In genomic region chr10:6461961-6462360, GRCh38 we compare ENCODE assay signal across 28 cellular contexts.
DNase-seq lines count a peak whose midpoint lies in the region; ATAC-seq lines count a peak whose summit lies in the region.
"Had no signal": no experiment of that assay in that cellular context is flagged by ENCODE, and none has a peak within 500 bp of the region (broad histone marks: within the 10 kb centered on the region; RNA-seq: fewer than 3 reads in every experiment).

No MANE protein-coding gene starts in this region.

- no peak overlapping the region for H3K4me3 ChIP-seq in CD4-positive, alpha-beta memory T cell (ENCODE audit: low read length in 2 of 2)
- no peak overlapping the region for H3K4me3 ChIP-seq in naive thymus-derived CD4-positive, alpha-beta T cell (ENCODE audit: low read length)
- H3K4me3 ChIP-seq: BLaER1 treated with 17β-estradiol and CSF1 and Interleukin-3, amounts not matched to agents 10 nM and 100 nM; gastroesophageal sphincter; GM23248; lower lobe of right lung; mucosa of descending colon; neural progenitor cell; sigmoid colon had no signal

- no peak overlapping the region for H3K27ac ChIP-seq in CD4-positive, alpha-beta memory T cell (ENCODE audit: low read depth, low read length)
- no peak overlapping the region for H3K27ac ChIP-seq in naive thymus-derived CD4-positive, alpha-beta T cell (ENCODE audit: low read depth, low read length)
- H3K27ac ChIP-seq: BLaER1 treated with 17β-estradiol and CSF1 and Interleukin-3, amounts not matched to agents 10 nM and 100 nM; gastroesophageal sphincter; GM23248; lower lobe of right lung; neural progenitor cell; RWPE1; sigmoid colon had no signal

- H3K9me3 ChIP-seq in CD4-positive, alpha-beta memory T cell (ENCODE audit: control insufficient read depth in 1 of 2, low read length in 2 of 2), result no peaks in the 10 kb centered on the region
- no peaks in the 10 kb centered on the region for H3K9me3 ChIP-seq in naive thymus-derived CD4-positive, alpha-beta T cell (ENCODE audit: control insufficient read depth in 2 of 3, low read length in 3 of 3)
- H3K9me3 ChIP-seq: mucosa of descending colon, sigmoid colon had no signal

- H3K4me3 Mint-ChIP-seq in CD4-positive, alpha-beta memory T cell, result no peak overlapping the region
- no peak overlapping the region for H3K4me3 Mint-ChIP-seq in central memory CD8-positive, alpha-beta T cell
- peak overlapping the region in 1 of 10 donors; percentile 3 for H3K4me3 Mint-ChIP-seq in naive thymus-derived CD4-positive, alpha-beta T cell
- H3K4me3 Mint-ChIP-seq: HFFc6, neural progenitor cell had no signal

- H3K27me3 ChIP-seq in CD4-positive, alpha-beta memory T cell (ENCODE audit: insufficient read depth, low read length), result no peaks in the 10 kb centered on the region
- no peaks in the 10 kb centered on the region for H3K27me3 ChIP-seq in naive thymus-derived CD4-positive, alpha-beta T cell (ENCODE audit: control insufficient read depth in 2 of 2, insufficient read depth in 2 of 2, low read length in 2 of 2)
- H3K27me3 ChIP-seq: BLaER1 treated with 17β-estradiol and CSF1 and Interleukin-3, amounts not matched to agents 10 nM and 100 nM; gastroesophageal sphincter; neural progenitor cell had no signal

- intact Hi-C loops in CD4-positive, alpha-beta memory T cell (cut with micrococcal nuclease), result no loop called here
- intact Hi-C loops in naive thymus-derived CD4-positive, alpha-beta T cell (cut with micrococcal nuclease), result no loop called here

- peak overlapping the region in 5 of 7 donors; percentile 5 to 54 (median 34) for H3K27ac Mint-ChIP-seq in CD4-positive, alpha-beta memory T cell
- H3K27ac Mint-ChIP-seq in central memory CD8-positive, alpha-beta T cell (ENCODE audit: low read depth), result peak overlapping the region; percentile 7
- H3K27ac Mint-ChIP-seq in naive thymus-derived CD4-positive, alpha-beta T cell, result peak overlapping the region in 7 of 9 donors; percentile 17 to 78 (median 51)
- H3K27ac Mint-ChIP-seq: HFFc6, neural progenitor cell had no signal

- H3K36me3 Mint-ChIP-seq in CD4-positive, alpha-beta memory T cell, result peaks cover 90% of the 10 kb centered on the region in 2 donors
- H3K36me3 Mint-ChIP-seq in central memory CD8-positive, alpha-beta T cell (ENCODE audit: insufficient read depth), result peaks cover 80% of the 10 kb centered on the region
- H3K36me3 Mint-ChIP-seq in naive thymus-derived CD4-positive, alpha-beta T cell, result peaks cover 29 to 87% (median 74%) of the 10 kb centered on the region in 5 donors

- H3K4me1 Mint-ChIP-seq in CD4-positive, alpha-beta memory T cell, result peaks cover 20 to 31% (median 26%) of the 10 kb centered on the region in 4 donors
- peaks cover 19% of the 10 kb centered on the region for H3K4me1 Mint-ChIP-seq in central memory CD8-positive, alpha-beta T cell
- H3K4me1 Mint-ChIP-seq in naive thymus-derived CD4-positive, alpha-beta T cell, result peaks cover 10 to 40% (median 27%) of the 10 kb centered on the region in 7 donors

- no peaks in the 10 kb centered on the region for H3K4me1 ChIP-seq in CD4-positive, alpha-beta memory T cell (ENCODE audit: insufficient read depth, low read length)
- no peaks in the 10 kb centered on the region for H3K4me1 ChIP-seq in naive thymus-derived CD4-positive, alpha-beta T cell (ENCODE audit: control insufficient read depth in 2 of 2, insufficient read depth in 2 of 2, low read length in 2 of 2)
- H3K4me1 ChIP-seq: BLaER1 treated with 17β-estradiol and CSF1 and Interleukin-3, amounts not matched to agents 10 nM and 100 nM; gastroesophageal sphincter; lower lobe of right lung; sigmoid colon had no signal

- peaks cover 60% of the 10 kb centered on the region for H3K36me3 ChIP-seq in CD4-positive, alpha-beta memory T cell (ENCODE audit: insufficient read depth, low read length)
- H3K36me3 ChIP-seq in naive thymus-derived CD4-positive, alpha-beta T cell (ENCODE audit: control insufficient read depth in 2 of 3, insufficient read depth in 3 of 3, low read length in 3 of 3), result peaks cover 38 to 95% (median 46%) of the 10 kb centered on the region in 3 experiments
- H3K36me3 ChIP-seq: gastroesophageal sphincter, neural progenitor cell, sigmoid colon had no signal

- H3K9me3 Mint-ChIP-seq in CD4-positive, alpha-beta memory T cell, result peaks cover 0 to 6% (median 3%) of the 10 kb centered on the region in 8 donors
- H3K9me3 Mint-ChIP-seq in central memory CD8-positive, alpha-beta T cell, result no peaks in the 10 kb centered on the region
- peaks cover 0 to 11% (median 5%) of the 10 kb centered on the region in 11 donors for H3K9me3 Mint-ChIP-seq in naive thymus-derived CD4-positive, alpha-beta T cell

- DNase-seq in CD4-positive, alpha-beta memory T cell, result no peak
- peak; percentile 64 for DNase-seq in H4 (ENCODE audit: low spot score)
- DNase-seq in central memory CD8-positive, alpha-beta T cell (ENCODE audit: low spot score in 2 of 2), result no peak
- DNase-seq in naive thymus-derived CD4-positive, alpha-beta T cell, result no peak
- DNase-seq: activated CD4-positive, alpha-beta T cell treated with anti-CD3 and anti-CD28 coated beads for 1 hour; activated naive CD4-positive, alpha-beta T cell treated with Interleukin-2 at 50 U/mL for 16 hours; activated T-cell treated with anti-CD3 and anti-CD28 coated beads, Interleukin-2, amount 50 U/mL, for 48 hours; aorta; central memory CD4-positive, alpha-beta T cell; dermis blood vessel endothelial cell; GM23248; HFFc6; islet precursor cell; Kasumi-1; lower lobe of right lung; mucosa of descending colon; sigmoid colon; stimulated activated CD4-positive, alpha-beta T cell treated with anti-CD3 and anti-CD28 coated beads, Interleukin-15, amount 100 ng/mL, for 24 hours; stimulated activated naive CD4-positive, alpha-beta T cell; T-helper 2 cell had no signal

- POLR2A ChIA-PET in CD4-positive, alpha-beta memory T cell (lab: Charles Lee; ENCODE audit: partially characterized antibody), result interaction anchor here (0.9 to 1.4 kb wide), 2 partner anchors 11 to 16 kb away, joined by 3 to 4 read pairs; no protein-coding TSS in a partner anchor
- POLR2A ChIA-PET in naive thymus-derived CD4-positive, alpha-beta T cell (lab: Charles Lee), result interaction anchor here (1.0 to 1.1 kb wide), 2 partner anchors 55 to 149 kb away, joined by 3 read pairs; no protein-coding TSS in a partner anchor

- no peaks in the 10 kb centered on the region for H3K27me3 Mint-ChIP-seq in CD4-positive, alpha-beta memory T cell
- H3K27me3 Mint-ChIP-seq in central memory CD8-positive, alpha-beta T cell, result no peaks in the 10 kb centered on the region
- no peaks in the 10 kb centered on the region for H3K27me3 Mint-ChIP-seq in naive thymus-derived CD4-positive, alpha-beta T cell

- no peak for ATAC-seq in central memory CD8-positive, alpha-beta T cell (replicated peaks; ENCODE audit: extremely low read depth, poor library complexity, severe bottlenecking)
- ATAC-seq in naive thymus-derived CD4-positive, alpha-beta T cell, result no peak
- ATAC-seq in HG02623 (IDR thresholded peaks at IDR 0.05; ENCODE audit: unreplicated experiment) (no peak), esophagus mucosa (no peak), HG03565 (IDR thresholded peaks at IDR 0.05; ENCODE audit: unreplicated experiment) (no peak), HG03521 (IDR thresholded peaks at IDR 0.05; ENCODE audit: unreplicated experiment) (no peak)
- ATAC-seq: gastroesophageal sphincter, lower lobe of right lung, mucosa of descending colon had no signal

- CTCF ChIA-PET in CD4-positive, alpha-beta memory T cell (lab: Charles Lee; ENCODE audit: partially characterized antibody), result interaction anchor here (1.3 to 1.9 kb wide), 2 partner anchors 16 to 116 kb away, joined by 3 to 4 read pairs; no protein-coding TSS in a partner anchor
- CTCF ChIA-PET in naive thymus-derived CD4-positive, alpha-beta T cell (lab: Charles Lee), result interaction anchor here (0.6 kb wide), 1 partner anchor 198 kb away, joined by 3 read pairs; no protein-coding TSS in a partner anchor
